In genomic region chr1:43557744-43558245, GRCh38 we compare ENCODE assay signal across 1 cellular context.
TF ChIP-seq lines count a peak whose summit lies in the region.

No MANE protein-coding gene starts in this region.

TF ChIP-seq in WTC11, 78 proteins besides CTCF, POLR2A, EP300 and RAD21 (continued from another document):
- TF ChIP-seq, protein P1, sequence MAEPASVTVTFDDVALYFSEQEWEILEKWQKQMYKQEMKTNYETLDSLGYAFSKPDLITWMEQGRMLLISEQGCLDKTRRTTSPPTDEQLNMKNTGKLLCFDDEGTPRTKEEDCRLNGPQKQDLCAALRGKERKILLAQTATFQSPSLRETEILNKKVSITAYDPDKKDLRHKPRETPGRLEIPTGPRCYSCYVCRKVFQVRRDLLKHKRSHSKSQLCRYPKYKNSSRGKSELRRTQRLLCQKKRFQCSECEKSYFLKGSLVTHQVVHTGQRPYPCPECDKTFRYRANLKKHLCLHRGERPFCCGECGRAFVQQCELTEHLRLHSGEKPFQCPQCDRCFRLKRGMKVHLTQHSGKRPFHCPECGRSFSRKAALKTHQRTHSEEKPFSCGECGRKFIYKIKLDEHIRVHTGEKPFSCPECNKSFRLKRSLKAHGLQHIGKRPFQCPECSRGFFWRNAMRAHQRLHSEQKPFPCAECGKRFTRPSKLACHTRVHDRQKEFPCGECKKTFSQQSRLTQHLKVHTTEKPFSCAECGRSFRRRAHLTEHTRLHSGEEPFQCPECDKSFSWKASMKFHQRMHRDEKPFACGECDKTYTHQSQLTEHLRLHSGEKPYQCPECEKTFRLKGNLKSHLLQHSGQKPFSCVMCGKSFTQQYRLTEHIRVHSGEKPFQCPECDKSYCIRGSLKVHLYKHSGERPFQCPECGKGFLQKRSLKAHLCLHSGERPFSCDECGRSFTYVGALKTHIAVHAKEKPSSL (CRISPR knock-in tag; conservative IDR thresholded peaks at IDR 0.05): no peak
- TF ChIP-seq, protein P2, sequence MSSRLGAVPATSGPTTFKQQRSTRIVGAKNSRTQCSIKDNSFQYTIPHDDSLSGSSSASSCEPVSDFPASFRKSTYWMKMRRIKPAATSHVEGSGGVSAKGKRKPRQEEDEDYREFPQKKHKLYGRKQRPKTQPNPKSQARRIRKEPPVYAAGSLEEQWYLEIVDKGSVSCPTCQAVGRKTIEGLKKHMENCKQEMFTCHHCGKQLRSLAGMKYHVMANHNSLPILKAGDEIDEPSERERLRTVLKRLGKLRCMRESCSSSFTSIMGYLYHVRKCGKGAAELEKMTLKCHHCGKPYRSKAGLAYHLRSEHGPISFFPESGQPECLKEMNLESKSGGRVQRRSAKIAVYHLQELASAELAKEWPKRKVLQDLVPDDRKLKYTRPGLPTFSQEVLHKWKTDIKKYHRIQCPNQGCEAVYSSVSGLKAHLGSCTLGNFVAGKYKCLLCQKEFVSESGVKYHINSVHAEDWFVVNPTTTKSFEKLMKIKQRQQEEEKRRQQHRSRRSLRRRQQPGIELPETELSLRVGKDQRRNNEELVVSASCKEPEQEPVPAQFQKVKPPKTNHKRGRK (CRISPR knock-in tag; IDR thresholded peaks at IDR 0.05; ENCODE audit: borderline replicate concordance): no peak
- TF ChIP-seq SMAD4 (CRISPR knock-in tag; IDR thresholded peaks at IDR 0.05) (no peak), MYBL2 (CRISPR knock-in tag; IDR thresholded peaks at IDR 0.05) (no peak), ATF1 (CRISPR knock-in tag; IDR thresholded peaks at IDR 0.05) (no peak), ESRRA (CRISPR knock-in tag; IDR thresholded peaks at IDR 0.05; ENCODE audit: borderline replicate concordance) (no peak), ZNF219 (CRISPR knock-in tag; IDR thresholded peaks at IDR 0.05; ENCODE audit: borderline replicate concordance) (no peak)
